ENCODE assay signal across 10 cellular contexts in the genomic region with DNA sequence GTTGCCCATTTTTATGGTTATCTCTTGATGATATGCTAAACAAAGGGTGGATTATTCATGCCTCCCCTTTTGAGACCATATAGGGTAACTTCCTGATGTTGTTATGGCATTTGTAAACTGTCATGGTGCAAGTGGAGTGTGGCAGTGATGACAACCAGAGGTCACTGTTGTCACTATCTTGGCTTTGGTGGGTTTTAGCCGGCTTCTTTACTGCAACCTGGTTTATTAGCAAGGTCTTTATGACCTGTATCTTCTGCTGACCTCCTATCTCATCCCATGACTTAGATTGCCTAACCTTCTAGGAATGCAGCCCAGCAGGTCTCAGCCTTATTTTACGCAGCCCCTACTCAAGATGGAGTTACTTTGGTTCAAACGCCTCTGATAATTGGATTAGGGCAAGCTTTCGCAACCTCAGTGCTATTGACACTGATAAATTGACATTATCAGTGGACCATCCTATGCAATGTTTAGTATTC. TPM values are rescaled to one million over a fixed set of nuclear protein-coding genes. Genes with fewer than 3 reads are reported as not detected.
DNase-seq lines count a peak whose midpoint lies in the region; ATAC-seq and TF ChIP-seq lines count a peak whose summit lies in the region.
"Had no signal": no experiment of that assay in that cellular context is flagged by ENCODE, and none has a peak within 500 bp of the region (broad histone marks: within the 10 kb centered on the region; RNA-seq: fewer than 3 reads in every experiment).

No MANE protein-coding gene starts in this region.

- H2BK120ac ChIP-seq in H9 (ENCODE audit: low read depth, low read length, poor library complexity, severe bottlenecking): peak overlapping the region; percentile 83

- ATAC-seq in DND-41 (ENCODE audit: insufficient read depth, low read depth): no peak
- no peak for ATAC-seq in HG02610 (IDR thresholded peaks at IDR 0.05; ENCODE audit: unreplicated experiment)

- H2AK5ac ChIP-seq in H9 (ENCODE audit: insufficient read length, low read length): no peak overlapping the region

- H2AFZ ChIP-seq in DND-41 (ENCODE audit: low read depth, low read length) (no peak overlapping the region), H9 (ENCODE audit: low read length) (no peak overlapping the region)

- peak overlapping the region; percentile 12 for H2BK20ac ChIP-seq in H9 (ENCODE audit: low read depth, low read length, poor library complexity, severe bottlenecking)

- H3K36me3 ChIP-seq in DND-41 (ENCODE audit: insufficient read depth, low read length): no peaks in the 10 kb centered on the region

- DNase-seq in DND-41 (no peak), H9 (peak; percentile 51), SK-MEL-5 (ENCODE audit: low read depth, low spot score) (peak; percentile 59), immature natural killer cell (peak in 2 of 3 donors; percentile 14 to 17), cerebellum (ENCODE audit: low spot score) (no peak), HFFc6 (no peak), AML-193 (lab: John Stamatoyannopoulos, UW) (no peak)
- DNase-seq: NCI-H2171, SW 1271 had no signal

- WGBS in H9 (ENCODE audit: extremely low coverage, insufficient read length, low lambda C conversion rate): no CpG with 5 or more reads among the region's 4 CpGs

- no peaks in the 10 kb centered on the region for H3K79me1 ChIP-seq in H9 (ENCODE audit: insufficient read depth, low read depth, low read length, poor library complexity, severe bottlenecking)

- no peak overlapping the region for H2BK5ac ChIP-seq in H9 (ENCODE audit: insufficient read length, low read length)

- H2BK15ac ChIP-seq in H9 (ENCODE audit: low read depth, low read length): no peak overlapping the region

- no peak overlapping the region for H3K23ac ChIP-seq in H9 (ENCODE audit: insufficient read length, low read depth, low read length)

- TF ChIP-seq CTCF in DND-41 (IDR thresholded peaks at IDR 0.05; ENCODE audit: borderline replicate concordance, extremely low read depth, low read length, poor library complexity, severe bottlenecking) (peak; percentile 21), H9 (conservative IDR thresholded peaks at IDR 0.05) (peak; percentile 43; the same call in 2 of the 3 replicates), HFFc6 (IDR thresholded peaks at IDR 0.05) (no peak)

- H3K36me3 Mint-ChIP-seq in H9 (ENCODE audit: insufficient read depth in 1 of 3, low read depth in 3 of 3) (no peaks in the 10 kb centered on the region; a peak in 1 of 7 replicates), immature natural killer cell (no peaks in the 10 kb centered on the region), HFFc6 (ENCODE audit: low read depth) (no peaks in the 10 kb centered on the region; the same call in 1 of the 2 replicates)

- no peak overlapping the region for H2BK12ac ChIP-seq in H9 (ENCODE audit: insufficient read length, low read depth, low read length)

- H3K4me1 ChIP-seq in DND-41 (ENCODE audit: insufficient read depth, low read length) (no peaks in the 10 kb centered on the region), H9 (ENCODE audit: insufficient read depth, low read length) (peaks cover 9% of the 10 kb centered on the region; the same call in 1 of the 2 replicates)

- H3K27me3 Mint-ChIP-seq in H9 (ENCODE audit: low read depth) (no peaks in the 10 kb centered on the region), immature natural killer cell (ENCODE audit: low read depth in 3 of 3) (peaks cover 0 to 2% (median under 1%) of the 10 kb centered on the region in 3 donors), HFFc6 (ENCODE audit: insufficient read depth) (peaks cover 6% of the 10 kb centered on the region)

- peak overlapping the region; percentile 84 for H3K18ac ChIP-seq in H9 (ENCODE audit: insufficient read length, low read depth, low read length)

- H3K27me3 ChIP-seq in DND-41 (ENCODE audit: insufficient read depth, low read length, poor library complexity) (no peaks in the 10 kb centered on the region), H9 (ENCODE audit: insufficient read depth, low read length) (no peaks in the 10 kb centered on the region)

- no peak overlapping the region for H3K4me3 ChIP-seq in DND-41 (ENCODE audit: low read depth in 1 of 2, low read length in 2 of 2)

- H3T11ph ChIP-seq in H9 (ENCODE audit: low read length): peak overlapping the region; percentile 76

- H3K9me3 Mint-ChIP-seq in H9: no peaks in the 10 kb centered on the region
- no peaks in the 10 kb centered on the region for H3K9me3 Mint-ChIP-seq in immature natural killer cell
- H3K9me3 Mint-ChIP-seq in HFFc6: no peaks in the 10 kb centered on the region

- in situ Hi-C loops in SK-MEL-5 (cut with HindIII; ENCODE audit: low pct_unique_long_range_greater_than_20kb, low sequenced_read_pairs): no loop called here

- peak overlapping the region; percentile 97 to 98 (median 98) for H3K27ac Mint-ChIP-seq in H9
- H3K27ac Mint-ChIP-seq in immature natural killer cell: peak overlapping the region in 1 of 6 donors; percentile 86
- H3K27ac Mint-ChIP-seq in HFFc6: no peak overlapping the region

- H3K14ac ChIP-seq in H9 (ENCODE audit: insufficient read depth, low read length): peak overlapping the region; percentile 83; the same call in 1 of the 2 replicates

- H3K4ac ChIP-seq in H9 (ENCODE audit: low read depth, low read length): no peak overlapping the region; the same call in 1 of the 2 replicates

- H3K9ac ChIP-seq in DND-41 (ENCODE audit: low read depth, low read length): no peak overlapping the region
- no peak overlapping the region for H3K9ac ChIP-seq in H9 (ENCODE audit: extremely low read depth, insufficient read length, low read length)

- H3K56ac ChIP-seq in H9 (ENCODE audit: insufficient read length, low read depth, low read length): no peak overlapping the region

- H3K4me3 Mint-ChIP-seq in H9 (peak overlapping the region; percentile 76 to 85), immature natural killer cell (no peak overlapping the region), HFFc6 (no peak overlapping the region; the same call in 1 of the 2 replicates)

- H4K20me1 ChIP-seq in DND-41 (ENCODE audit: insufficient read depth, low read length): no peaks in the 10 kb centered on the region
- H4K20me1 ChIP-seq in H9 (ENCODE audit: control insufficient read depth, insufficient read depth, insufficient read length): no peaks in the 10 kb centered on the region

- H3K27ac ChIP-seq in DND-41 (ENCODE audit: low read length) (no peak overlapping the region), H9 (ENCODE audit: insufficient read length, low read depth, low read length) (peak overlapping the region; percentile 95)

- H3K23me2 ChIP-seq in H9 (ENCODE audit: insufficient read length, low read depth, low read length, poor library complexity, severe bottlenecking): no peaks in the 10 kb centered on the region

- H3K4me1 Mint-ChIP-seq in H9 (peaks cover 27% of the 10 kb centered on the region in 2 experiments), immature natural killer cell (peaks cover 38 to 43% of the 10 kb centered on the region in 2 donors), HFFc6 (ENCODE audit: low read depth) (peaks cover 24% of the 10 kb centered on the region)

- no peak overlapping the region for H4K8ac ChIP-seq in H9 (replicated peaks; ENCODE audit: insufficient read length, low read depth, low read length)

- no peak overlapping the region for H4K91ac ChIP-seq in H9 (ENCODE audit: insufficient read length, low read depth, low read length)

- H3K9me3 ChIP-seq in DND-41 (ENCODE audit: insufficient read depth, low read length, severe bottlenecking) (no peaks in the 10 kb centered on the region), H9 (ENCODE audit: control insufficient read depth, low read depth, low read length) (no peaks in the 10 kb centered on the region)

- no peak overlapping the region for H4K5ac ChIP-seq in H9 (ENCODE audit: insufficient read length, low read depth, low read length)

- H3K79me2 ChIP-seq in DND-41 (ENCODE audit: insufficient read depth, low read length) (no peaks in the 10 kb centered on the region), H9 (ENCODE audit: insufficient read depth, low read length) (no peaks in the 10 kb centered on the region)

- H3K4me2 ChIP-seq in DND-41 (ENCODE audit: insufficient read depth, low read length): no peak overlapping the region
- H3K4me2 ChIP-seq in H9 (ENCODE audit: insufficient read depth, insufficient read length, low read length): peak overlapping the region; percentile 79

RNA-seq across cellular contexts. Expression of a gene that starts 36.9 kb away (rescaled TPM):
- 11.1 and 11.4 TPM in 2 replicates for total RNA-seq in H9 (2021)
- 6.2 and 6.4 TPM in 2 replicates for total RNA-seq in SK-MEL-5 (2014; rRNA removed; shearing (Covaris generic))
- polyA plus RNA-seq in SK-MEL-5 (2015; cell fraction: cytosol; rRNA removed): 46.2 and 58.6 TPM in 2 replicates
- 14.3 and 16.0 TPM in 2 replicates for polyA plus RNA-seq in SK-MEL-5 (2015; cell fraction: nucleus; rRNA removed)
- 1 to 10 TPM in 2 of 3 donors, under 1 TPM in 1; 0.57 to 3.1 (median 2.2) TPM for polyA plus RNA-seq in immature natural killer cell
- total RNA-seq in cerebellum: 3.2 TPM
- total RNA-seq in HFFc6 (2021; fragmentation: NEBNext Ultra II Directional; extraction: Animal tissue kit (Norgen Biotek cat#: 25700)): 100 to 1,000 TPM in 4 of 6 experiments, 10 to 100 TPM in 2; 97.2 to 108 (median 101) TPM

RNA-seq across cellular contexts. Expression of a gene that starts 37.8 kb away (rescaled TPM):
- total RNA-seq in H9 (2021) (108 and 111 TPM in 2 replicates), cerebellum (112 TPM)
- 145 and 158 TPM in 2 replicates for total RNA-seq in SK-MEL-5 (2014; rRNA removed; shearing (Covaris generic))
- 121 and 164 TPM in 2 replicates for polyA plus RNA-seq in SK-MEL-5 (2015; cell fraction: cytosol; rRNA removed)
- polyA plus RNA-seq in SK-MEL-5 (2015; cell fraction: nucleus; rRNA removed): 256 and 266 TPM in 2 replicates
- 1 to 10 TPM; 6.7 to 8.0 (median 6.8) TPM for polyA plus RNA-seq in immature natural killer cell
- total RNA-seq in HFFc6 (2021; fragmentation: NEBNext Ultra II Directional; extraction: Animal tissue kit (Norgen Biotek cat#: 25700)): 10 to 100 TPM in 5 of 6 experiments, 1 to 10 TPM in 1; 8.7 to 12.8 (median 12.5) TPM

Comparison
In these comparisons a context has a peak if more than half of its experiments do, and no peak if none do; other contexts are left out.
1. DNase-seq: peak in H9 (single experiment), SK-MEL-5 (single experiment) and immature natural killer cell (2 of 3); none in DND-41 (single experiment), cerebellum (single experiment), HFFc6 (single experiment) and AML-193 (0 of 2).
2. H3K4me3 Mint-ChIP-seq: peak in H9 (2 of 2); none in immature natural killer cell (0 of 5) and HFFc6 (single experiment).